ENCODE assay signal across 21 cellular contexts in the genomic region with DNA sequence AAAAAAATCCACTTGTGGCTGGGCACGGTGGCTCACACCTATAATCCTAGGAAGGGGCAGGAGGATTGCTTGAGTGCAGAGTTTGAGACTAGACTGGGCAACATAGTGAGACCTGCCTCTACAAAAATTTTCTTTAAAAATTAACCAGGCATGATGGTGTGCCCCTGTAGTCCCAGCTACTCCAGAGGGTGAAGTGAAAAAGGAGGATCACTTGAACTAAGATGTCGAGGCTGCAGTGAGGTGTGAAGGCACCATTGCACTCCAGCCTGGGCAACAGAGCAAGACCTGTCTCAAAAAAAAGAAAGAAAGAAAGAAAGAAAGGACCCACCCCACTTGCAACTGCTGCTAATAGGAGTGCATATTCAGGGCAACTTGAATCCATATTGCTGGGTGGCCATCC.
"Had no signal": no experiment of that assay in that cellular context is flagged by ENCODE, and none has a peak within 500 bp of the region (broad histone marks: within the 10 kb centered on the region; RNA-seq: fewer than 3 reads in every experiment).

No MANE protein-coding gene starts in this region.

- DNase-seq: colonic mucosa; cortex of kidney; dermis blood vessel endothelial cell; dorsolateral prefrontal cortex; effector CD4-positive, alpha-beta T cell; effector CD8-positive, alpha-beta T cell; effector memory CD4-positive, alpha-beta T cell; effector memory CD8-positive, alpha-beta T cell; endodermal cell; erythroblast; esophagus squamous epithelium; foreskin fibroblast; foreskin keratinocyte; foreskin melanocyte; gastrocnemius medialis; glutamatergic neuron; head of caudate nucleus; heart left ventricle had no signal

- H3K27ac ChIP-seq: colonic mucosa, coronary artery, dorsolateral prefrontal cortex, epithelial cell of prostate, esophagus squamous epithelium, foreskin keratinocyte, gastrocnemius medialis, gastroesophageal sphincter, heart left ventricle had no signal

- H3K9me3 ChIP-seq: colonic mucosa, esophagus squamous epithelium, gastrocnemius medialis, gastroesophageal sphincter, heart left ventricle had no signal

- H3K4me1 ChIP-seq: colonic mucosa, esophagus squamous epithelium, foreskin keratinocyte, gastrocnemius medialis, gastroesophageal sphincter, heart left ventricle had no signal

- H3K36me3 ChIP-seq: colonic mucosa, esophagus squamous epithelium, gastrocnemius medialis, gastroesophageal sphincter, heart left ventricle had no signal

- H3K4me3 ChIP-seq: colonic mucosa, coronary artery, dorsolateral prefrontal cortex, esophagus squamous epithelium, gastrocnemius medialis, gastroesophageal sphincter, heart left ventricle had no signal

- H3K27me3 ChIP-seq: colonic mucosa, dorsolateral prefrontal cortex, esophagus squamous epithelium, foreskin keratinocyte, gastrocnemius medialis, heart left ventricle had no signal
